ENCODE assay signal across 11 cellular contexts in the genomic region with DNA sequence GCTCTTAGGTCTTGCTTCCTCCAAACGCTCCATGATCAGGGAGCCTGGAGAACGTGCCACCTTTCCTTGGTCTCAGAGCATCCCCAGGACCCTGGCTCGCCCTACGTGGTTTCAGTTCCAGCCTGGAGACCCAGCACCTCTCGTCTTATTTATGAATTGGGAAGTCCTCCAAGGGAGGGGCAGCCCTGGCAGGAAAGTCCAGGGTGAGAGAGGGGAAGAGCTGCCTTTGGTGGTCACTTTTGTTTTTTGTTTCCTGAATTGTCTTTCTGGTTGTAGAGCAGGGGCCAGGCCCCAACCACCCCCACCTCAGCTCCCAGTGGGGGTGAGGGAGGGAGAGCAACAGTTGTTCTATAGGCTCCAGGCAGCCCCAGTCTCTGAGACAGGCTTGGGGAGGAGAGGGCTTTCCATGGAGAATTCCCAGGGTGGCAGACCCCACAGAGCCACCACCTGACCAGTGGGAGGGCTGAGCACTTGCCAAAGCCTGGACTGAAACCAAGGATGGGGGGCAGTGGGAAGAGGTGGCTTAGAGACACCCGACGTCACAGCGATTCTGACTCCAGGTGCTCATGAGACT. TPM values are rescaled to one million over a fixed set of nuclear protein-coding genes. Genes with fewer than 3 reads are reported as not detected.
DNase-seq lines count a peak whose midpoint lies in the region; ATAC-seq and TF ChIP-seq lines count a peak whose summit lies in the region.
"Had no signal": no experiment of that assay in that cellular context is flagged by ENCODE, and none has a peak within 500 bp of the region (broad histone marks: within the 10 kb centered on the region; RNA-seq: fewer than 3 reads in every experiment).

No MANE protein-coding gene starts in this region.

- H3K9me3 Mint-ChIP-seq in activated T-cell treated with anti-CD3 and anti-CD28 coated beads, Interleukin-2, amount 50 U/mL, for 24 hours, result no peaks in the 10 kb centered on the region
- H3K9me3 Mint-ChIP-seq in activated T-helper 2 cell treated with anti-CD3 and anti-CD28 coated beads, Interferon-gamma antibody, Interleukin-2, Interleukin-4, amounts not matched to agents 10 μg/mL and 5 μg/mL and 100 μg/mL, durations not matched to agents 14 hours and 24 hours and 36 hours, result no peaks in the 10 kb centered on the region

- intact Hi-C loops in activated T-helper 2 cell treated with anti-CD3 and anti-CD28 coated beads, Interferon-gamma antibody, Interleukin-2, Interleukin-4, amounts not matched to agents 10 μg/mL and 5 μg/mL and 100 μg/mL, durations not matched to agents 14 hours and 24 hours and 36 hours (cut with micrococcal nuclease), result loop anchor here (5.0 kb wide), 1 partner anchor 307 kb away; the partner anchor contains the start of gene PCNA

- H3K4me3 ChIP-seq in gastroesophageal sphincter (no peak overlapping the region), thymus (ENCODE audit: low read length) (no peak overlapping the region)
- H3K4me3 ChIP-seq: smooth muscle cell had no signal

- H3K4me1 Mint-ChIP-seq in activated T-cell treated with anti-CD3 and anti-CD28 coated beads, Interleukin-2, amount 50 U/mL, for 24 hours (ENCODE audit: low read depth), result peaks cover 87% of the 10 kb centered on the region
- H3K4me1 Mint-ChIP-seq in T-helper 17 cell, result peaks cover 74% of the 10 kb centered on the region
- H3K4me1 Mint-ChIP-seq in activated T-helper 2 cell treated with anti-CD3 and anti-CD28 coated beads, Interferon-gamma antibody, Interleukin-2, Interleukin-4, amounts not matched to agents 10 μg/mL and 5 μg/mL and 100 μg/mL, durations not matched to agents 14 hours and 24 hours and 36 hours (ENCODE audit: low read depth), result peaks cover 59% of the 10 kb centered on the region

- no peak for ATAC-seq in T-helper 17 cell
- no peak for ATAC-seq in gastroesophageal sphincter
- ATAC-seq in GM18867 (IDR thresholded peaks at IDR 0.05; ENCODE audit: unreplicated experiment), result no peak

- 57 to 75% methylated on average over 4 to 6 of the region's 8 CpGs for WGBS in gastroesophageal sphincter (ENCODE audit: low coverage in 1 of 2), 2 donors
- 88% methylated on average over 8 of the region's 8 CpGs for WGBS in thymus

- TF ChIP-seq POLR2A in gastroesophageal sphincter (IDR thresholded peaks at IDR 0.05), result no peak

- H3K36me3 ChIP-seq in gastroesophageal sphincter (peaks cover 0 to under 1% of the 10 kb centered on the region in 2 donors), thymus (ENCODE audit: control insufficient read depth, insufficient read depth) (peaks cover 5% of the 10 kb centered on the region)

- H3K36me3 Mint-ChIP-seq in activated T-cell treated with anti-CD3 and anti-CD28 coated beads, Interleukin-2, amount 50 U/mL, for 24 hours (ENCODE audit: low read depth), result peaks cover 44% of the 10 kb centered on the region
- peaks cover 8% of the 10 kb centered on the region for H3K36me3 Mint-ChIP-seq in T-helper 17 cell (ENCODE audit: low read depth)
- peaks cover 36% of the 10 kb centered on the region for H3K36me3 Mint-ChIP-seq in activated T-helper 2 cell treated with anti-CD3 and anti-CD28 coated beads, Interferon-gamma antibody, Interleukin-2, Interleukin-4, amounts not matched to agents 10 μg/mL and 5 μg/mL and 100 μg/mL, durations not matched to agents 14 hours and 24 hours and 36 hours (ENCODE audit: low read depth)

- TF ChIP-seq EP300 in gastroesophageal sphincter (IDR thresholded peaks at IDR 0.05), result no peak

- H3K27me3 ChIP-seq in gastroesophageal sphincter (no peaks in the 10 kb centered on the region), thymus (ENCODE audit: control insufficient read depth, insufficient read depth) (no peaks in the 10 kb centered on the region)

- no peak overlapping the region for H3K4me3 Mint-ChIP-seq in activated T-cell treated with anti-CD3 and anti-CD28 coated beads, Interleukin-2, amount 50 U/mL, for 24 hours
- peak overlapping the region; percentile 66 for H3K4me3 Mint-ChIP-seq in T-helper 17 cell
- no peak overlapping the region for H3K4me3 Mint-ChIP-seq in activated T-helper 2 cell treated with anti-CD3 and anti-CD28 coated beads, Interferon-gamma antibody, Interleukin-2, Interleukin-4, amounts not matched to agents 10 μg/mL and 5 μg/mL and 100 μg/mL, durations not matched to agents 14 hours and 24 hours and 36 hours (ENCODE audit: low read depth)

- no peaks in the 10 kb centered on the region for H3K27me3 Mint-ChIP-seq in activated T-cell treated with anti-CD3 and anti-CD28 coated beads, Interleukin-2, amount 50 U/mL, for 24 hours
- no peaks in the 10 kb centered on the region for H3K27me3 Mint-ChIP-seq in T-helper 17 cell
- no peaks in the 10 kb centered on the region for H3K27me3 Mint-ChIP-seq in activated T-helper 2 cell treated with anti-CD3 and anti-CD28 coated beads, Interferon-gamma antibody, Interleukin-2, Interleukin-4, amounts not matched to agents 10 μg/mL and 5 μg/mL and 100 μg/mL, durations not matched to agents 14 hours and 24 hours and 36 hours (ENCODE audit: low read depth)

- no peak for TF ChIP-seq CTCF in gastroesophageal sphincter (IDR thresholded peaks at IDR 0.05)

- peak overlapping the region in 3 of 4 donors; percentile 31 to 71 (median 43) for H3K27ac ChIP-seq in gastroesophageal sphincter
- H3K27ac ChIP-seq in thymus (ENCODE audit: low read depth), result peak overlapping the region; percentile 33

- DNase-seq in activated T-cell treated with anti-CD3 and anti-CD28 coated beads, Interleukin-2, amount 50 U/mL, for 24 hours, result no peak
- DNase-seq in activated T-cell treated with anti-CD3 and anti-CD28 coated beads for 4 hours, result no peak
- DNase-seq in T-helper 17 cell, result no peak
- no peak for DNase-seq in EL
- no peak for DNase-seq in activated T-helper 2 cell treated with anti-CD3 and anti-CD28 coated beads, Interferon-gamma antibody, Interleukin-2, Interleukin-4, amounts not matched to agents 10 μg/mL and 5 μg/mL and 100 μg/mL, durations not matched to agents 14 hours and 24 hours and 36 hours (ENCODE audit: low spot score)
- DNase-seq: mammary epithelial cell, MM.1S had no signal

- H3K4me1 ChIP-seq in gastroesophageal sphincter (peaks cover 0 to 87% (median 23%) of the 10 kb centered on the region in 3 donors), thymus (ENCODE audit: control insufficient read depth, insufficient read depth, low read length) (peaks cover 37% of the 10 kb centered on the region)

- peak overlapping the region; percentile 68 for H3K27ac Mint-ChIP-seq in activated T-cell treated with anti-CD3 and anti-CD28 coated beads, Interleukin-2, amount 50 U/mL, for 24 hours
- H3K27ac Mint-ChIP-seq in T-helper 17 cell, result peak overlapping the region; percentile 100
- H3K27ac Mint-ChIP-seq in activated T-helper 2 cell treated with anti-CD3 and anti-CD28 coated beads, Interferon-gamma antibody, Interleukin-2, Interleukin-4, amounts not matched to agents 10 μg/mL and 5 μg/mL and 100 μg/mL, durations not matched to agents 14 hours and 24 hours and 36 hours, result no peak overlapping the region

- H3K9me3 ChIP-seq in T-helper 17 cell (ENCODE audit: control insufficient read depth, low read length, poor library complexity, severe bottlenecking) (no peaks in the 10 kb centered on the region), gastroesophageal sphincter (no peaks in the 10 kb centered on the region), thymus (ENCODE audit: control insufficient read depth) (no peaks in the 10 kb centered on the region)

RNA-seq across cellular contexts. Expression of gene RASSF2, which starts 12.9 kb away (rescaled TPM):
- total RNA-seq in T-helper 17 cell (10 to 100 TPM; 30.6 to 34.4 TPM), gastroesophageal sphincter (10 to 100 TPM; 28.3 to 99.0 (median 69.1) TPM)
- 25.7 TPM for polyA plus RNA-seq in thymus
- total RNA-seq in activated T-helper 2 cell treated with anti-CD3 and anti-CD28 coated beads, Interferon-gamma antibody, Interleukin-2, Interleukin-4, amounts not matched to agents 10 μg/mL and 5 μg/mL and 100 μg/mL, durations not matched to agents 14 hours and 24 hours and 36 hours, result 40.1 and 40.4 TPM in 2 replicates
